Comparison of ENCODE assay signal across 10 cellular contexts in genomic region chr1:2239384-2239985, GRCh38. TPM values are rescaled to one million over a fixed set of nuclear protein-coding genes. Genes with fewer than 3 reads are reported as not detected.
DNase-seq lines count a peak whose midpoint lies in the region; TF ChIP-seq lines count a peak whose summit lies in the region.
"Had no signal": no experiment of that assay in that cellular context is flagged by ENCODE, and none has a peak within 500 bp of the region (broad histone marks: within the 10 kb centered on the region; RNA-seq: fewer than 3 reads in every experiment).

No MANE protein-coding gene starts in this region.

- no peaks in the 10 kb centered on the region for H3K9me3 ChIP-seq in muscle layer of duodenum (ENCODE audit: control insufficient read depth in 1 of 2, low read length in 2 of 2)
- no peaks in the 10 kb centered on the region for H3K9me3 ChIP-seq in thymus (ENCODE audit: control insufficient read depth)
- H3K9me3 ChIP-seq in Caco-2, result no peaks in the 10 kb centered on the region

- H3K36me3 ChIP-seq in muscle layer of duodenum (ENCODE audit: control insufficient read depth in 1 of 2, insufficient read depth in 2 of 2, low read length in 2 of 2) (peaks cover 3 to 4% of the 10 kb centered on the region in 2 donors), thymus (ENCODE audit: control insufficient read depth, insufficient read depth) (peaks cover 11% of the 10 kb centered on the region), Caco-2 (ENCODE audit: control insufficient read depth, insufficient read depth, low read length) (no peaks in the 10 kb centered on the region)

- H3K36me3 Mint-ChIP-seq in activated naive CD4-positive, alpha-beta T cell treated with anti-CD3 and anti-CD28 coated beads, Interleukin-2, amount 50 U/mL, for 24 hours, result peaks cover 5% of the 10 kb centered on the region
- H3K36me3 Mint-ChIP-seq in brain (peaks cover 33% of the 10 kb centered on the region), Caco-2 (ENCODE audit: insufficient read depth, unreplicated experiment) (peaks cover 14% of the 10 kb centered on the region)

- no TSS peak for BruUV-seq in Caco-2 (replicated peaks; lab: Mats Ljungman, UMichigan)

- intact Hi-C loops in Caco-2 (cut with micrococcal nuclease; ENCODE audit: unreplicated experiment), result no loop called here

- no peaks in the 10 kb centered on the region for H3K27me3 ChIP-seq in muscle layer of duodenum (ENCODE audit: low read depth, low read length)
- H3K27me3 ChIP-seq in thymus (ENCODE audit: control insufficient read depth, insufficient read depth), result no peaks in the 10 kb centered on the region
- no peaks in the 10 kb centered on the region for H3K27me3 ChIP-seq in Caco-2 (replicated peaks; ENCODE audit: control insufficient read depth, insufficient read depth, low read length)

- H3K4me3 Mint-ChIP-seq in activated naive CD4-positive, alpha-beta T cell treated with anti-CD3 and anti-CD28 coated beads, Interleukin-2, amount 50 U/mL, for 24 hours, result peak overlapping the region; percentile 64
- H3K4me3 Mint-ChIP-seq in brain (peak overlapping the region; percentile 4 to 68 (median 59)), Caco-2 (ENCODE audit: unreplicated experiment) (no peak overlapping the region)

- TF ChIP-seq CTCF in brain (conservative IDR thresholded peaks at IDR 0.05) (no peak), Caco-2 (IDR thresholded peaks at IDR 0.05; ENCODE audit: insufficient read depth in 1 of 2, low read depth in 1 of 2, low read length in 1 of 2, severe bottlenecking in 1 of 2, unreplicated experiment in 1 of 2) (no peak)

- 97% methylated on average over 30 of the region's 30 CpGs for WGBS in thymus

- no peaks in the 10 kb centered on the region for H3K9me3 Mint-ChIP-seq in activated naive CD4-positive, alpha-beta T cell treated with anti-CD3 and anti-CD28 coated beads, Interleukin-2, amount 50 U/mL, for 24 hours
- H3K9me3 Mint-ChIP-seq in brain (no peaks in the 10 kb centered on the region), Caco-2 (ENCODE audit: unreplicated experiment) (no peaks in the 10 kb centered on the region)

- peaks cover 28 to 86% of the 10 kb centered on the region in 2 donors for H3K4me1 ChIP-seq in muscle layer of duodenum (ENCODE audit: control insufficient read depth in 1 of 2, insufficient read depth in 2 of 2, low read length in 2 of 2)
- H3K4me1 ChIP-seq in thymus (ENCODE audit: control insufficient read depth, insufficient read depth, low read length), result peaks cover 24% of the 10 kb centered on the region
- no peaks in the 10 kb centered on the region for H3K4me1 ChIP-seq in Caco-2

- H3K4me3 ChIP-seq in muscle layer of duodenum (ENCODE audit: low read depth in 1 of 2, low read length in 2 of 2), result peak overlapping the region in 1 of 2 donors; percentile 26
- no peak overlapping the region for H3K4me3 ChIP-seq in thymus (ENCODE audit: low read length)
- H3K4me3 ChIP-seq in Caco-2 (ENCODE audit: low read depth, low read length), result no peak overlapping the region

- H3K27me3 Mint-ChIP-seq in activated naive CD4-positive, alpha-beta T cell treated with anti-CD3 and anti-CD28 coated beads, Interleukin-2, amount 50 U/mL, for 24 hours, result no peaks in the 10 kb centered on the region
- H3K27me3 Mint-ChIP-seq in brain, result no peaks in the 10 kb centered on the region
- H3K27me3 Mint-ChIP-seq in Caco-2 (ENCODE audit: insufficient read depth, unreplicated experiment), result no peaks in the 10 kb centered on the region

- peak overlapping the region; percentile 76 for H3K27ac Mint-ChIP-seq in activated naive CD4-positive, alpha-beta T cell treated with anti-CD3 and anti-CD28 coated beads, Interleukin-2, amount 50 U/mL, for 24 hours
- H3K27ac Mint-ChIP-seq in brain (peak overlapping the region; percentile 47 to 89 (median 82)), Caco-2 (ENCODE audit: unreplicated experiment) (no peak overlapping the region)

- CTCF ChIA-PET in Caco-2 (lab: Charles Lee), result no interaction called here

- DNase-seq in activated naive CD4-positive, alpha-beta T cell treated with Interleukin-2 at 50 U/mL for 16 hours, result no peak
- DNase-seq in Caco-2, result no peak
- no peak for DNase-seq in NCI-H69 (lab: John Stamatoyannopoulos, UW)
- no peak for DNase-seq in NOMO-1 treated with dmso at 0.1 percent for 144 hours (lab: John Stamatoyannopoulos, UW; ENCODE audit: unreplicated experiment)
- DNase-seq: HCEC 1CT, NCI-H1092 had no signal

- H3K4me1 Mint-ChIP-seq in activated naive CD4-positive, alpha-beta T cell treated with anti-CD3 and anti-CD28 coated beads, Interleukin-2, amount 50 U/mL, for 24 hours, result peaks cover 84% of the 10 kb centered on the region
- peaks cover 94% of the 10 kb centered on the region for H3K4me1 Mint-ChIP-seq in brain
- H3K4me1 Mint-ChIP-seq in Caco-2 (ENCODE audit: low read depth, unreplicated experiment), result no peaks in the 10 kb centered on the region

- peak overlapping the region; percentile 14 for H3K27ac ChIP-seq in muscle layer of duodenum (ENCODE audit: low read length)
- H3K27ac ChIP-seq in thymus (ENCODE audit: low read depth), result peak overlapping the region; percentile 42

- POLR2A ChIA-PET in Caco-2 (lab: Charles Lee), result no interaction called here

RNA-seq across cellular contexts. Expression of gene SKI, which starts 11.4 kb away (rescaled TPM):
- 48.5 TPM for polyA plus RNA-seq in brain (ENCODE audit: insufficient read depth, low read depth, low replicate concordance)
- polyA plus RNA-seq in thymus, result 16.4 TPM
- total RNA-seq in Caco-2 (2022), result 38.2 and 39.8 TPM in 2 replicates

RNA-seq across cellular contexts. Expression of gene FAAP20, which starts 44.9 kb away (rescaled TPM):
- polyA plus RNA-seq in brain (ENCODE audit: insufficient read depth, low read depth, low replicate concordance) (112 TPM), thymus (125 TPM)
- total RNA-seq in Caco-2 (2022), result 62.5 and 72.4 TPM in 2 replicates
